16 cellular contexts compared by ENCODE assay signal in genomic region chr10:34292178-34292565, GRCh38.
"Had no signal": no experiment of that assay in that cellular context is flagged by ENCODE, and none has a peak within 500 bp of the region (broad histone marks: within the 10 kb centered on the region; RNA-seq: fewer than 3 reads in every experiment).

No MANE protein-coding gene starts in this region.

- H3K36me3 Mint-ChIP-seq: stimulated activated effector memory CD8-positive, alpha-beta T cell treated with anti-CD3 and anti-CD28 coated beads, Interleukin-12 subunit alpha, Interleukin-12 subunit beta, amount 100 ng/mL, for 72 hours had no signal

- H3K9me3 ChIP-seq: body of pancreas, gastrocnemius medialis, tibial artery, uterus had no signal

- H3K9me3 Mint-ChIP-seq: stimulated activated effector memory CD8-positive, alpha-beta T cell treated with anti-CD3 and anti-CD28 coated beads, Interleukin-12 subunit alpha, Interleukin-12 subunit beta, amount 100 ng/mL, for 72 hours had no signal

- H3K27me3 ChIP-seq: body of pancreas, gastrocnemius medialis, tibial artery, uterus had no signal

- DNase-seq: activated CD4-positive, alpha-beta T cell treated with anti-CD3 and anti-CD28 coated beads, Interleukin-2, amount 50 U/mL, for 4 hours; activated CD4-positive, CD25-positive, alpha-beta regulatory T cell; activated naive CD4-positive, alpha-beta T cell treated with Interleukin-2 at 50 U/mL for 16 hours; body of pancreas; cerebellar nuclear complex; dorsolateral prefrontal cortex; gastrocnemius medialis; islet precursor cell; retina; small intestine; T-helper 17 cell; tibial artery; uterus had no signal

- H3K36me3 ChIP-seq: gastrocnemius medialis, tibial artery, uterus had no signal

- H3K27ac Mint-ChIP-seq: stimulated activated effector memory CD8-positive, alpha-beta T cell treated with anti-CD3 and anti-CD28 coated beads, Interleukin-12 subunit alpha, Interleukin-12 subunit beta, amount 100 ng/mL, for 72 hours; T-helper 17 cell had no signal

- H3K4me3 Mint-ChIP-seq: stimulated activated effector memory CD8-positive, alpha-beta T cell treated with anti-CD3 and anti-CD28 coated beads, Interleukin-12 subunit alpha, Interleukin-12 subunit beta, amount 100 ng/mL, for 72 hours; T-helper 17 cell had no signal

- H3K4me1 Mint-ChIP-seq: stimulated activated effector memory CD8-positive, alpha-beta T cell treated with anti-CD3 and anti-CD28 coated beads, Interleukin-12 subunit alpha, Interleukin-12 subunit beta, amount 100 ng/mL, for 72 hours; T-helper 17 cell had no signal

- H3K4me1 ChIP-seq: parathyroid adenoma, uterus had no signal

- ATAC-seq: body of pancreas; esophagus mucosa; gastrocnemius medialis; stimulated activated effector memory CD8-positive, alpha-beta T cell treated with anti-CD3 and anti-CD28 coated beads, Interleukin-12 subunit alpha, Interleukin-12 subunit beta, amount 100 ng/mL, for 72 hours; T-helper 17 cell had no signal

- H3K27ac ChIP-seq: body of pancreas, dorsolateral prefrontal cortex, gastrocnemius medialis, parathyroid adenoma, tibial artery, uterus had no signal

- H3K4me3 ChIP-seq: body of pancreas, dorsolateral prefrontal cortex, gastrocnemius medialis, tibial artery, uterus had no signal
